ENCODE assay signal across 1 cellular context in the genomic region with DNA sequence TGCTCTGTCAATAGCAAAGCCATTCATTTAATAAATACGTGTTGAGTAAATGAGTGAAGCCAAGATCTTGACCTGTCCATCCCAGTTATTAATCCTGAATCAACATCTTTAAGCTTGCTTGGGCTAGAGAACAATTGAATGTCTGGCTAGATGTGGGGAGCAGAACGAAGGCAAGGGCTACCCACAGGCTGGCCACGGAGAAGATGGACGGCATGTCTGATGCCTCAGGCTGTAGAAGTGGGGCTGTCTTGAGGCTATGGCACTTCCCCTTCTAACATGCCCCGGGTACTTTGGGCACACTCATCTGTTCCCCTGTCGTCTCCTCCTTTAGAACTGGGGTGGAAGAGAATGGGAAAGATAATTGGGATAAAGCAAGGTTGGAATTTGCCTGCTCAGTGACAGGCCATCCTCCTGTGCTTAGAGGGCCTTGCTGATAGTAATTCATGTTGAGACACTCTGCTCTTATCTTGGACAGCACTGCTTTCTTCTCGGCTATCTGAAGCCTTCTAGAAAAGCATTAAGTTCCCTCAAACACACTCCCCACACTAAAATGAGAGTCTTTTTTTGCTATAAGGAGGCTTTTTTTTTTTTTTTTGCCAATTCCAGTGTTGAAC.
TF ChIP-seq lines count a peak whose summit lies in the region.

No MANE protein-coding gene starts in this region.

TF ChIP-seq in IMR-90, 13 proteins besides CTCF, POLR2A, EP300 and RAD21:
- no peak for TF ChIP-seq BHLHE40 (IDR thresholded peaks at IDR 0.05; ENCODE audit: low read depth, low read length)
- TF ChIP-seq MAFK (IDR thresholded peaks at IDR 0.05; ENCODE audit: low read depth, low read length): no peak
- TF ChIP-seq, protein P1, sequence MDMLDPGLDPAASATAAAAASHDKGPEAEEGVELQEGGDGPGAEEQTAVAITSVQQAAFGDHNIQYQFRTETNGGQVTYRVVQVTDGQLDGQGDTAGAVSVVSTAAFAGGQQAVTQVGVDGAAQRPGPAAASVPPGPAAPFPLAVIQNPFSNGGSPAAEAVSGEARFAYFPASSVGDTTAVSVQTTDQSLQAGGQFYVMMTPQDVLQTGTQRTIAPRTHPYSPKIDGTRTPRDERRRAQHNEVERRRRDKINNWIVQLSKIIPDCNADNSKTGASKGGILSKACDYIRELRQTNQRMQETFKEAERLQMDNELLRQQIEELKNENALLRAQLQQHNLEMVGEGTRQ (IDR thresholded peaks at IDR 0.05; ENCODE audit: low read depth, low read length): no peak
- no peak for TF ChIP-seq SMC3 (IDR thresholded peaks at IDR 0.05; ENCODE audit: low read depth, low read length)
- no peak for TF ChIP-seq RCOR1 (IDR thresholded peaks at IDR 0.05; ENCODE audit: insufficient replicate concordance, low read length)
- no peak for TF ChIP-seq CEBPB (IDR thresholded peaks at IDR 0.05; ENCODE audit: low read depth, low read length)
- no peak for TF ChIP-seq RFX5 (IDR thresholded peaks at IDR 0.05; ENCODE audit: low read depth, low read length)
- no peak for TF ChIP-seq CHD1 (IDR thresholded peaks at IDR 0.05; ENCODE audit: low read depth, low read length)
- TF ChIP-seq MXI1 (IDR thresholded peaks at IDR 0.05; ENCODE audit: borderline replicate concordance, low read depth, low read length): no peak
- no peak for TF ChIP-seq FOS (IDR thresholded peaks at IDR 0.05; ENCODE audit: low read depth, low read length)
- no peak for TF ChIP-seq MAZ (IDR thresholded peaks at IDR 0.05; ENCODE audit: borderline replicate concordance, low read depth, low read length)
- TF ChIP-seq, protein P2, sequence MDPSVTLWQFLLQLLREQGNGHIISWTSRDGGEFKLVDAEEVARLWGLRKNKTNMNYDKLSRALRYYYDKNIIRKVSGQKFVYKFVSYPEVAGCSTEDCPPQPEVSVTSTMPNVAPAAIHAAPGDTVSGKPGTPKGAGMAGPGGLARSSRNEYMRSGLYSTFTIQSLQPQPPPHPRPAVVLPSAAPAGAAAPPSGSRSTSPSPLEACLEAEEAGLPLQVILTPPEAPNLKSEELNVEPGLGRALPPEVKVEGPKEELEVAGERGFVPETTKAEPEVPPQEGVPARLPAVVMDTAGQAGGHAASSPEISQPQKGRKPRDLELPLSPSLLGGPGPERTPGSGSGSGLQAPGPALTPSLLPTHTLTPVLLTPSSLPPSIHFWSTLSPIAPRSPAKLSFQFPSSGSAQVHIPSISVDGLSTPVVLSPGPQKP (IDR thresholded peaks at IDR 0.05; ENCODE audit: borderline replicate concordance, low read depth, low read length): no peak
- no peak for TF ChIP-seq NFE2L2 (IDR thresholded peaks at IDR 0.05; ENCODE audit: low read depth, low read length)
